In the genomic region with DNA sequence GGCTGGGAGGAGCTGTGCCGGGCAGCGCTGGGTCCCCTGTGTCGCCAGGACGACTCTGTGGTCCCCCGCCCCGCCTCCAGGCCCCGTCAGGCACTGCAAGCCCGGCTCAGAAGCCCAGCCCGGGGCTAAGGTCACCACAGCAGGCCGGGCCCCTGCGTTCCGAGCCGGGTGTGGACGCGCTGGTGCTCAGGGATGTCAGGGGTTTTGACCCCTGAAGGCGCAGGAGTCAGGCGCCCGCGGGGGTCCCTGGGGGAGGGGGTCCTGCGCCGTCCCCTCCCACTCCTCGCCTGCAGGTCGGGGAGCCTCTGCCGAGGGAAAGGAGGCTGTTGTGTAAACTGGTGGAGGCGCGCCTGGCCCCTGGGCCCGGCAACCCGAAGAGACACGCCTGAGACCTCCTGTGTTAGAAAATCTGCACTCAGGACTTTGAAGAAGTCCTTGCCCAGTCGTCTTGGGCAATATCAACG, we compare ENCODE assay signal across 2 cellular contexts.
TF ChIP-seq lines count a peak whose summit lies in the region.

No MANE protein-coding gene starts in this region.

TF ChIP-seq in K562, 482 proteins besides CTCF, POLR2A, EP300 and RAD21:
- TF ChIP-seq, protein P1, sequence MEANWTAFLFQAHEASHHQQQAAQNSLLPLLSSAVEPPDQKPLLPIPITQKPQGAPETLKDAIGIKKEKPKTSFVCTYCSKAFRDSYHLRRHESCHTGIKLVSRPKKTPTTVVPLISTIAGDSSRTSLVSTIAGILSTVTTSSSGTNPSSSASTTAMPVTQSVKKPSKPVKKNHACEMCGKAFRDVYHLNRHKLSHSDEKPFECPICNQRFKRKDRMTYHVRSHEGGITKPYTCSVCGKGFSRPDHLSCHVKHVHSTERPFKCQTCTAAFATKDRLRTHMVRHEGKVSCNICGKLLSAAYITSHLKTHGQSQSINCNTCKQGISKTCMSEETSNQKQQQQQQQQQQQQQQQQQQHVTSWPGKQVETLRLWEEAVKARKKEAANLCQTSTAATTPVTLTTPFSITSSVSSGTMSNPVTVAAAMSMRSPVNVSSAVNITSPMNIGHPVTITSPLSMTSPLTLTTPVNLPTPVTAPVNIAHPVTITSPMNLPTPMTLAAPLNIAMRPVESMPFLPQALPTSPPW (CRISPR knock-in tag; IDR thresholded peaks at IDR 0.05): peak; percentile 19; the same call in 1 of the 2 replicates
- TF ChIP-seq ZNF79 (CRISPR knock-in tag; IDR thresholded peaks at IDR 0.05; ENCODE audit: low read depth): no peak
- TF ChIP-seq RFX1 (IDR thresholded peaks at IDR 0.05): 0 out of 2 replicates have a peak, but pooled peaks have one; percentile 23
- TF ChIP-seq, protein P2, sequence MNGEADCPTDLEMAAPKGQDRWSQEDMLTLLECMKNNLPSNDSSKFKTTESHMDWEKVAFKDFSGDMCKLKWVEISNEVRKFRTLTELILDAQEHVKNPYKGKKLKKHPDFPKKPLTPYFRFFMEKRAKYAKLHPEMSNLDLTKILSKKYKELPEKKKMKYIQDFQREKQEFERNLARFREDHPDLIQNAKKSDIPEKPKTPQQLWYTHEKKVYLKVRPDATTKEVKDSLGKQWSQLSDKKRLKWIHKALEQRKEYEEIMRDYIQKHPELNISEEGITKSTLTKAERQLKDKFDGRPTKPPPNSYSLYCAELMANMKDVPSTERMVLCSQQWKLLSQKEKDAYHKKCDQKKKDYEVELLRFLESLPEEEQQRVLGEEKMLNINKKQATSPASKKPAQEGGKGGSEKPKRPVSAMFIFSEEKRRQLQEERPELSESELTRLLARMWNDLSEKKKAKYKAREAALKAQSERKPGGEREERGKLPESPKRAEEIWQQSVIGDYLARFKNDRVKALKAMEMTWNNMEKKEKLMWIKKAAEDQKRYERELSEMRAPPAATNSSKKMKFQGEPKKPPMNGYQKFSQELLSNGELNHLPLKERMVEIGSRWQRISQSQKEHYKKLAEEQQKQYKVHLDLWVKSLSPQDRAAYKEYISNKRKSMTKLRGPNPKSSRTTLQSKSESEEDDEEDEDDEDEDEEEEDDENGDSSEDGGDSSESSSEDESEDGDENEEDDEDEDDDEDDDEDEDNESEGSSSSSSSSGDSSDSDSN (IDR thresholded peaks at IDR 0.05; ENCODE audit: borderline replicate concordance in 1 of 2, low read depth in 2 of 2, low read length in 2 of 2): peak in 1 of 2 experiments; percentile 62; a peak in 1 of 4 replicates
- no peak for TF ChIP-seq CHD2 (IDR thresholded peaks at IDR 0.05; ENCODE audit: low read depth, low read length)
- TF ChIP-seq ZBTB7A (IDR thresholded peaks at IDR 0.05; ENCODE audit: borderline replicate concordance, control insufficient read depth, low read depth, low read length): 0 out of 2 replicates have a peak, but pooled peaks have one; percentile 32

TF ChIP-seq in HepG2, 621 proteins besides CTCF, POLR2A, EP300 and RAD21 (continues in another document):
- TF ChIP-seq, protein P3, sequence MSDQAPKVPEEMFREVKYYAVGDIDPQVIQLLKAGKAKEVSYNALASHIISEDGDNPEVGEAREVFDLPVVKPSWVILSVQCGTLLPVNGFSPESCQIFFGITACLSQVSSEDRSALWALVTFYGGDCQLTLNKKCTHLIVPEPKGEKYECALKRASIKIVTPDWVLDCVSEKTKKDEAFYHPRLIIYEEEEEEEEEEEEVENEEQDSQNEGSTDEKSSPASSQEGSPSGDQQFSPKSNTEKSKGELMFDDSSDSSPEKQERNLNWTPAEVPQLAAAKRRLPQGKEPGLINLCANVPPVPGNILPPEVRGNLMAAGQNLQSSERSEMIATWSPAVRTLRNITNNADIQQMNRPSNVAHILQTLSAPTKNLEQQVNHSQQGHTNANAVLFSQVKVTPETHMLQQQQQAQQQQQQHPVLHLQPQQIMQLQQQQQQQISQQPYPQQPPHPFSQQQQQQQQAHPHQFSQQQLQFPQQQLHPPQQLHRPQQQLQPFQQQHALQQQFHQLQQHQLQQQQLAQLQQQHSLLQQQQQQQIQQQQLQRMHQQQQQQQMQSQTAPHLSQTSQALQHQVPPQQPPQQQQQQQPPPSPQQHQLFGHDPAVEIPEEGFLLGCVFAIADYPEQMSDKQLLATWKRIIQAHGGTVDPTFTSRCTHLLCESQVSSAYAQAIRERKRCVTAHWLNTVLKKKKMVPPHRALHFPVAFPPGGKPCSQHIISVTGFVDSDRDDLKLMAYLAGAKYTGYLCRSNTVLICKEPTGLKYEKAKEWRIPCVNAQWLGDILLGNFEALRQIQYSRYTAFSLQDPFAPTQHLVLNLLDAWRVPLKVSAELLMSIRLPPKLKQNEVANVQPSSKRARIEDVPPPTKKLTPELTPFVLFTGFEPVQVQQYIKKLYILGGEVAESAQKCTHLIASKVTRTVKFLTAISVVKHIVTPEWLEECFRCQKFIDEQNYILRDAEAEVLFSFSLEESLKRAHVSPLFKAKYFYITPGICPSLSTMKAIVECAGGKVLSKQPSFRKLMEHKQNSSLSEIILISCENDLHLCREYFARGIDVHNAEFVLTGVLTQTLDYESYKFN (CRISPR knock-in tag; conservative IDR thresholded peaks at IDR 0.05): peak; percentile 39; the same call in 1 of the 2 replicates
- no peak for TF ChIP-seq KDM5A (IDR thresholded peaks at IDR 0.05; ENCODE audit: borderline replicate concordance, low read length)
- TF ChIP-seq, protein P4, sequence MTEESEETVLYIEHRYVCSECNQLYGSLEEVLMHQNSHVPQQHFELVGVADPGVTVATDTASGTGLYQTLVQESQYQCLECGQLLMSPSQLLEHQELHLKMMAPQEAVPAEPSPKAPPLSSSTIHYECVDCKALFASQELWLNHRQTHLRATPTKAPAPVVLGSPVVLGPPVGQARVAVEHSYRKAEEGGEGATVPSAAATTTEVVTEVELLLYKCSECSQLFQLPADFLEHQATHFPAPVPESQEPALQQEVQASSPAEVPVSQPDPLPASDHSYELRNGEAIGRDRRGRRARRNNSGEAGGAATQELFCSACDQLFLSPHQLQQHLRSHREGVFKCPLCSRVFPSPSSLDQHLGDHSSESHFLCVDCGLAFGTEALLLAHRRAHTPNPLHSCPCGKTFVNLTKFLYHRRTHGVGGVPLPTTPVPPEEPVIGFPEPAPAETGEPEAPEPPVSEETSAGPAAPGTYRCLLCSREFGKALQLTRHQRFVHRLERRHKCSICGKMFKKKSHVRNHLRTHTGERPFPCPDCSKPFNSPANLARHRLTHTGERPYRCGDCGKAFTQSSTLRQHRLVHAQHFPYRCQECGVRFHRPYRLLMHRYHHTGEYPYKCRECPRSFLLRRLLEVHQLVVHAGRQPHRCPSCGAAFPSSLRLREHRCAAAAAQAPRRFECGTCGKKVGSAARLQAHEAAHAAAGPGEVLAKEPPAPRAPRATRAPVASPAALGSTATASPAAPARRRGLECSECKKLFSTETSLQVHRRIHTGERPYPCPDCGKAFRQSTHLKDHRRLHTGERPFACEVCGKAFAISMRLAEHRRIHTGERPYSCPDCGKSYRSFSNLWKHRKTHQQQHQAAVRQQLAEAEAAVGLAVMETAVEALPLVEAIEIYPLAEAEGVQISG (CRISPR knock-in tag; IDR thresholded peaks at IDR 0.05): 0 out of 2 replicates have a peak, but pooled peaks have one; percentile 11
- no peak for TF ChIP-seq ZNF180 (CRISPR knock-in tag; IDR thresholded peaks at IDR 0.05; ENCODE audit: borderline replicate concordance, low read depth)
- TF ChIP-seq, protein P5, sequence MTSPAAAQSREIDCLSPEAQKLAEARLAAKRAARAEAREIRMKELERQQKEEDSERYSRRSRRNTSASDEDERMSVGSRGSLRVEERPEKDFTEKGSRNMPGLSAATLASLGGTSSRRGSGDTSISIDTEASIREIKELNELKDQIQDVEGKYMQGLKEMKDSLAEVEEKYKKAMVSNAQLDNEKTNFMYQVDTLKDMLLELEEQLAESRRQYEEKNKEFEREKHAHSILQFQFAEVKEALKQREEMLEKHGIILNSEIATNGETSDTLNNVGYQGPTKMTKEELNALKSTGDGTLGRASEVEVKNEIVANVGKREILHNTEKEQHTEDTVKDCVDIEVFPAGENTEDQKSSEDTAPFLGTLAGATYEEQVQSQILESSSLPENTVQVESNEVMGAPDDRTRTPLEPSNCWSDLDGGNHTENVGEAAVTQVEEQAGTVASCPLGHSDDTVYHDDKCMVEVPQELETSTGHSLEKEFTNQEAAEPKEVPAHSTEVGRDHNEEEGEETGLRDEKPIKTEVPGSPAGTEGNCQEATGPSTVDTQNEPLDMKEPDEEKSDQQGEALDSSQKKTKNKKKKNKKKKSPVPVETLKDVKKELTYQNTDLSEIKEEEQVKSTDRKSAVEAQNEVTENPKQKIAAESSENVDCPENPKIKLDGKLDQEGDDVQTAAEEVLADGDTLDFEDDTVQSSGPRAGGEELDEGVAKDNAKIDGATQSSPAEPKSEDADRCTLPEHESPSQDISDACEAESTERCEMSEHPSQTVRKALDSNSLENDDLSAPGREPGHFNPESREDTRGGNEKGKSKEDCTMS (CRISPR knock-in tag; conservative IDR thresholded peaks at IDR 0.05): no peak
- no peak for TF ChIP-seq SMARCC2 (IDR thresholded peaks at IDR 0.05)
- TF ChIP-seq NBN (conservative IDR thresholded peaks at IDR 0.05): no peak
- TF ChIP-seq, protein P6, sequence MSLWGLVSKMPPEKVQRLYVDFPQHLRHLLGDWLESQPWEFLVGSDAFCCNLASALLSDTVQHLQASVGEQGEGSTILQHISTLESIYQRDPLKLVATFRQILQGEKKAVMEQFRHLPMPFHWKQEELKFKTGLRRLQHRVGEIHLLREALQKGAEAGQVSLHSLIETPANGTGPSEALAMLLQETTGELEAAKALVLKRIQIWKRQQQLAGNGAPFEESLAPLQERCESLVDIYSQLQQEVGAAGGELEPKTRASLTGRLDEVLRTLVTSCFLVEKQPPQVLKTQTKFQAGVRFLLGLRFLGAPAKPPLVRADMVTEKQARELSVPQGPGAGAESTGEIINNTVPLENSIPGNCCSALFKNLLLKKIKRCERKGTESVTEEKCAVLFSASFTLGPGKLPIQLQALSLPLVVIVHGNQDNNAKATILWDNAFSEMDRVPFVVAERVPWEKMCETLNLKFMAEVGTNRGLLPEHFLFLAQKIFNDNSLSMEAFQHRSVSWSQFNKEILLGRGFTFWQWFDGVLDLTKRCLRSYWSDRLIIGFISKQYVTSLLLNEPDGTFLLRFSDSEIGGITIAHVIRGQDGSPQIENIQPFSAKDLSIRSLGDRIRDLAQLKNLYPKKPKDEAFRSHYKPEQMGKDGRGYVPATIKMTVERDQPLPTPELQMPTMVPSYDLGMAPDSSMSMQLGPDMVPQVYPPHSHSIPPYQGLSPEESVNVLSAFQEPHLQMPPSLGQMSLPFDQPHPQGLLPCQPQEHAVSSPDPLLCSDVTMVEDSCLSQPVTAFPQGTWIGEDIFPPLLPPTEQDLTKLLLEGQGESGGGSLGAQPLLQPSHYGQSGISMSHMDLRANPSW (CRISPR knock-in tag; IDR thresholded peaks at IDR 0.05; ENCODE audit: borderline replicate concordance): no peak
- TF ChIP-seq, protein P7, sequence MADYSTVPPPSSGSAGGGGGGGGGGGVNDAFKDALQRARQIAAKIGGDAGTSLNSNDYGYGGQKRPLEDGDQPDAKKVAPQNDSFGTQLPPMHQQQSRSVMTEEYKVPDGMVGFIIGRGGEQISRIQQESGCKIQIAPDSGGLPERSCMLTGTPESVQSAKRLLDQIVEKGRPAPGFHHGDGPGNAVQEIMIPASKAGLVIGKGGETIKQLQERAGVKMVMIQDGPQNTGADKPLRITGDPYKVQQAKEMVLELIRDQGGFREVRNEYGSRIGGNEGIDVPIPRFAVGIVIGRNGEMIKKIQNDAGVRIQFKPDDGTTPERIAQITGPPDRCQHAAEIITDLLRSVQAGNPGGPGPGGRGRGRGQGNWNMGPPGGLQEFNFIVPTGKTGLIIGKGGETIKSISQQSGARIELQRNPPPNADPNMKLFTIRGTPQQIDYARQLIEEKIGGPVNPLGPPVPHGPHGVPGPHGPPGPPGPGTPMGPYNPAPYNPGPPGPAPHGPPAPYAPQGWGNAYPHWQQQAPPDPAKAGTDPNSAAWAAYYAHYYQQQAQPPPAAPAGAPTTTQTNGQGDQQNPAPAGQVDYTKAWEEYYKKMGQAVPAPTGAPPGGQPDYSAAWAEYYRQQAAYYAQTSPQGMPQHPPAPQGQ (CRISPR knock-in tag; IDR thresholded peaks at IDR 0.05; ENCODE audit: borderline replicate concordance): no peak
- no peak for TF ChIP-seq RFX5 (IDR thresholded peaks at IDR 0.05; ENCODE audit: low read depth, low read length)
- TF ChIP-seq GABPB1 (CRISPR knock-in tag; IDR thresholded peaks at IDR 0.05): peak; percentile 38; the same call in 1 of the 2 replicates
- TF ChIP-seq, protein P8, sequence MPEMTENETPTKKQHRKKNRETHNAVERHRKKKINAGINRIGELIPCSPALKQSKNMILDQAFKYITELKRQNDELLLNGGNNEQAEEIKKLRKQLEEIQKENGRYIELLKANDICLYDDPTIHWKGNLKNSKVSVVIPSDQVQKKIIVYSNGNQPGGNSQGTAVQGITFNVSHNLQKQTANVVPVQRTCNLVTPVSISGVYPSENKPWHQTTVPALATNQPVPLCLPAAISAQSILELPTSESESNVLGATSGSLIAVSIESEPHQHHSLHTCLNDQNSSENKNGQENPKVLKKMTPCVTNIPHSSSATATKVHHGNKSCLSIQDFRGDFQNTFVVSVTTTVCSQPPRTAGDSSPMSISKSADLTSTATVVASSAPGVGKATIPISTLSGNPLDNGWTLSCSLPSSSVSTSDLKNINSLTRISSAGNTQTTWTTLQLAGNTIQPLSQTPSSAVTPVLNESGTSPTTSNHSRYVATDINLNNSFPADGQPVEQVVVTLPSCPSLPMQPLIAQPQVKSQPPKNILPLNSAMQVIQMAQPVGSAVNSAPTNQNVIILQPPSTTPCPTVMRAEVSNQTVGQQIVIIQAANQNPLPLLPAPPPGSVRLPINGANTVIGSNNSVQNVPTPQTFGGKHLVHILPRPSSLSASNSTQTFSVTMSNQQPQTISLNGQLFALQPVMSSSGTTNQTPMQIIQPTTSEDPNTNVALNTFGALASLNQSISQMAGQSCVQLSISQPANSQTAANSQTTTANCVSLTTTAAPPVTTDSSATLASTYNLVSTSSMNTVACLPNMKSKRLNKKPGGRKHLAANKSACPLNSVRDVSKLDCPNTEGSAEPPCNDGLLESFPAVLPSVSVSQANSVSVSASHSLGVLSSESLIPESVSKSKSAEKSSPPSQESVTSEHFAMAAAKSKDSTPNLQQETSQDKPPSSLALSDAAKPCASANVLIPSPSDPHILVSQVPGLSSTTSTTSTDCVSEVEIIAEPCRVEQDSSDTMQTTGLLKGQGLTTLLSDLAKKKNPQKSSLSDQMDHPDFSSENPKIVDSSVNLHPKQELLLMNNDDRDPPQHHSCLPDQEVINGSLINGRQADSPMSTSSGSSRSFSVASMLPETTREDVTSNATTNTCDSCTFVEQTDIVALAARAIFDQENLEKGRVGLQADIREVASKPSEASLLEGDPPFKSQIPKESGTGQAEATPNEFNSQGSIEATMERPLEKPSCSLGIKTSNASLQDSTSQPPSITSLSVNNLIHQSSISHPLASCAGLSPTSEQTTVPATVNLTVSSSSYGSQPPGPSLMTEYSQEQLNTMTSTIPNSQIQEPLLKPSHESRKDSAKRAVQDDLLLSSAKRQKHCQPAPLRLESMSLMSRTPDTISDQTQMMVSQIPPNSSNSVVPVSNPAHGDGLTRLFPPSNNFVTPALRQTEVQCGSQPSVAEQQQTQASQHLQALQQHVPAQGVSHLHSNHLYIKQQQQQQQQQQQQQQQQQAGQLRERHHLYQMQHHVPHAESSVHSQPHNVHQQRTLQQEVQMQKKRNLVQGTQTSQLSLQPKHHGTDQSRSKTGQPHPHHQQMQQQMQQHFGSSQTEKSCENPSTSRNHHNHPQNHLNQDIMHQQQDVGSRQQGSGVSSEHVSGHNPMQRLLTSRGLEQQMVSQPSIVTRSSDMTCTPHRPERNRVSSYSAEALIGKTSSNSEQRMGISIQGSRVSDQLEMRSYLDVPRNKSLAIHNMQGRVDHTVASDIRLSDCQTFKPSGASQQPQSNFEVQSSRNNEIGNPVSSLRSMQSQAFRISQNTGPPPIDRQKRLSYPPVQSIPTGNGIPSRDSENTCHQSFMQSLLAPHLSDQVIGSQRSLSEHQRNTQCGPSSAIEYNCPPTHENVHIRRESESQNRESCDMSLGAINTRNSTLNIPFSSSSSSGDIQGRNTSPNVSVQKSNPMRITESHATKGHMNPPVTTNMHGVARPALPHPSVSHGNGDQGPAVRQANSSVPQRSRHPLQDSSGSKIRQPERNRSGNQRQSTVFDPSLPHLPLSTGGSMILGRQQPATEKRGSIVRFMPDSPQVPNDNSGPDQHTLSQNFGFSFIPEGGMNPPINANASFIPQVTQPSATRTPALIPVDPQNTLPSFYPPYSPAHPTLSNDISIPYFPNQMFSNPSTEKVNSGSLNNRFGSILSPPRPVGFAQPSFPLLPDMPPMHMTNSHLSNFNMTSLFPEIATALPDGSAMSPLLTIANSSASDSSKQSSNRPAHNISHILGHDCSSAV (CRISPR knock-in tag; IDR thresholded peaks at IDR 0.05; ENCODE audit: borderline replicate concordance): no peak
- TF ChIP-seq ZNF501 (CRISPR knock-in tag; IDR thresholded peaks at IDR 0.05): 0 out of 2 replicates have a peak, but pooled peaks have one; percentile 34
